Comparison of ENCODE assay signal across 20 cellular contexts in genomic region chr10:49228677-49229076, GRCh38. TPM values are rescaled to one million over a fixed set of nuclear protein-coding genes. Genes with fewer than 3 reads are reported as not detected.
"Had no signal": no experiment of that assay in that cellular context is flagged by ENCODE, and none has a peak within 500 bp of the region (broad histone marks: within the 10 kb centered on the region; RNA-seq: fewer than 3 reads in every experiment).

No MANE protein-coding gene starts in this region.

- H3K4me1 Mint-ChIP-seq: immature natural killer cell, neural progenitor cell had no signal

- H3K4me3 Mint-ChIP-seq: immature natural killer cell; natural killer cell treated with Interleukin-12 subunit alpha and Interleukin-12 subunit beta and Interleukin-15 and Interleukin-18, amount 100 ng/mL, for 72 hours; neural progenitor cell had no signal

- H3K4me3 ChIP-seq: esophagus squamous epithelium, lung, neural progenitor cell, pancreas had no signal

- H3K36me3 Mint-ChIP-seq: neural progenitor cell had no signal

- H3K27ac Mint-ChIP-seq: immature natural killer cell; natural killer cell treated with Interleukin-12 subunit alpha and Interleukin-12 subunit beta and Interleukin-15 and Interleukin-18, amount 100 ng/mL, for 72 hours; neural progenitor cell; progenitor cell of endocrine pancreas had no signal

- ATAC-seq: left colon, left ventricle myocardium superior, pancreas, right cardiac atrium had no signal

- H3K27ac ChIP-seq: epithelial cell of prostate, esophagus squamous epithelium, neural progenitor cell, pancreas had no signal

- DNase-seq: effector memory CD4-positive, alpha-beta T cell; esophagus squamous epithelium; foreskin fibroblast; immature natural killer cell; left colon; left ventricle myocardium superior; mesenchymal stem cell; midbrain; nucleus accumbens; pancreas; right cardiac atrium; small intestine; stimulated activated CD4-positive, alpha-beta T cell treated with anti-CD3 and anti-CD28 coated beads, Interleukin-12 subunit alpha, Interleukin-12 subunit beta, amount 100 ng/mL, for 4 hours; stimulated activated naive CD4-positive, alpha-beta T cell treated with Interleukin-2 at 50 U/mL for 16 hours; trophoblast cell had no signal

RNA-seq across cellular contexts. Expression of gene TMEM273, which starts 40.5 kb away (rescaled TPM):
- total RNA-seq: progenitor cell of endocrine pancreas had no signal
